ENCODE assay signal across 21 cellular contexts in the genomic region with DNA sequence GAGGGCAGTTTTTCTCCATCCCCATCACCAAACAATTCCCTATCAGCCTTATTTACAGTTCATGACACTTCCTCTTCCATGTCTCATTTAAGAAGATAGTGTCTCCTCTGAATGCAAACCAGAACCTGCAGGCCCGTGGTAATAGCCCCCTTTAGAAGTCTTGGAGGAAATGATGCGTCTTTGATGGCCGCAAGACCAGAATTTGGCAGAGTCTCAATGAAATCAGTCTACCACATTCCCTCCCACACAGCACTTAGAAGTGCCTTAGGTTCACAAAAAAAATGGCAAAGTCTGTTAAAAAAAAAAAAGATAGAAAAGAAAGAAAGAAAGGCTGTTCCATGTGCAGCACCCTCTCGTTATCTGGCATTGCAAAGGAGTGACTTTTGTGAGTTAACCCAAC. TPM values are rescaled to one million over a fixed set of nuclear protein-coding genes. Genes with fewer than 3 reads are reported as not detected.
A peak's percentile ranks its signal among the peaks of the same experiment; 100 is the strongest.
DNase-seq lines count a peak whose midpoint lies in the region; ATAC-seq and TF ChIP-seq lines count a peak whose summit lies in the region.
"Had no signal": no experiment of that assay in that cellular context is flagged by ENCODE, and none has a peak within 500 bp of the region (broad histone marks: within the 10 kb centered on the region; RNA-seq: fewer than 3 reads in every experiment).

No MANE protein-coding gene starts in this region.

- no peak for ATAC-seq in HG02763 (IDR thresholded peaks at IDR 0.05; ENCODE audit: unreplicated experiment)

- H3K36me3 Mint-ChIP-seq in nephron (ENCODE audit: low read depth) = no peaks in the 10 kb centered on the region
- no peaks in the 10 kb centered on the region for H3K36me3 Mint-ChIP-seq in MCF 10A (ENCODE audit: insufficient read depth, unreplicated experiment)
- H3K36me3 Mint-ChIP-seq: CD4-positive, CD25-positive, alpha-beta regulatory T cell had no signal

- H3K9me3 Mint-ChIP-seq in nephron (peaks cover 3% of the 10 kb centered on the region), MCF 10A (ENCODE audit: unreplicated experiment) (no peaks in the 10 kb centered on the region)

- H3K27me3 Mint-ChIP-seq in nephron (ENCODE audit: low read depth) (peaks cover 53% of the 10 kb centered on the region), MCF 10A (ENCODE audit: insufficient read depth, unreplicated experiment) (no peaks in the 10 kb centered on the region)

- TF ChIP-seq CTCF in nephron (IDR thresholded peaks at IDR 0.05; ENCODE audit: unreplicated experiment in 3 of 3) (no peak), MCF 10A (IDR thresholded peaks at IDR 0.05; ENCODE audit: unreplicated experiment) (no peak)

- POLR2A ChIA-PET in MCF 10A (lab: Yijun Ruan, JAX) = interaction anchor here (0.7 kb wide), 2 partner anchors 35 to 812 kb away, joined by 3 to 4 read pairs; no protein-coding TSS in a partner anchor

- CTCF ChIA-PET in MCF 10A (lab: Yijun Ruan, JAX) = no interaction called here

- no TSS peak for BruUV-seq in MCF 10A (replicated peaks; lab: Mats Ljungman, UMichigan)

- peak overlapping the region in 2 of 3 experiments; percentile 40 to 44 for H3K4me3 Mint-ChIP-seq in nephron
- H3K4me3 Mint-ChIP-seq in MCF 10A (ENCODE audit: unreplicated experiment) = no peak overlapping the region
- H3K4me3 Mint-ChIP-seq: CD4-positive, CD25-positive, alpha-beta regulatory T cell had no signal

- intact Hi-C loops in MCF 10A (cut with micrococcal nuclease) = no loop called here

- peaks cover 27% of the 10 kb centered on the region for H3K4me1 Mint-ChIP-seq in nephron
- peaks cover 5% of the 10 kb centered on the region for H3K4me1 Mint-ChIP-seq in MCF 10A (ENCODE audit: insufficient read depth, unreplicated experiment)

- H3K27ac Mint-ChIP-seq in nephron = no peak overlapping the region
- no peak overlapping the region for H3K27ac Mint-ChIP-seq in MCF 10A (ENCODE audit: low read depth, unreplicated experiment)
- H3K27ac Mint-ChIP-seq: CD4-positive, CD25-positive, alpha-beta regulatory T cell had no signal

- DNase-seq in HT1080 (ENCODE audit: low read depth) (peak; percentile 11), RPMI7951 (ENCODE audit: low read depth) (peak; percentile 7), amniotic epithelial cell (ENCODE audit: low read depth) (peak; percentile 72), HPDE6-E6E7 (ENCODE audit: extremely low spot score) (no peak), MCF 10A (ENCODE audit: unreplicated experiment) (no peak)
- DNase-seq: BE2C; Calu3; CD4-positive, CD25-positive, alpha-beta regulatory T cell; GF-D8; HCEC 1CT; MM.1S; NCI-H1092 treated with DMSO at 0.1 percent for 48 hours; NCI-H146; NCI-H2029 treated with DMSO at 0.1 percent for 48 hours; NCI-H2171; NCI-H446 treated with DMSO at 0.1 percent for 48 hours; NK-92 treated with Interleukin-12 subunit alpha and Interleukin-12 subunit beta, amount 100 ng/mL, for 24 hours; SIG-M5 had no signal

RNA-seq across cellular contexts. Expression of a gene that starts 2.1 kb away (rescaled TPM):
- total RNA-seq in HT1080 (2014; rRNA removed; shearing (Covaris generic)) = 0.17 and 0.58 TPM in 2 replicates
- polyA plus RNA-seq in HT1080 (2015; cell fraction: cytosol; rRNA removed) = 0.07 and 0.08 TPM in 2 replicates
- 0.23 and 0.49 TPM in 2 replicates for polyA plus RNA-seq in HT1080 (2015; cell fraction: nucleus; rRNA removed)
- under 0.01 and 0.10 TPM in 2 replicates for total RNA-seq in RPMI7951 (2014; rRNA removed; shearing (Covaris generic))
- total RNA-seq in MCF 10A (2022) = 0.34 and 0.37 TPM in 2 replicates
- total RNA-seq: CD4-positive, CD25-positive, alpha-beta regulatory T cell; OCI-LY7 had no signal
- polyA plus RNA-seq: CD4-positive, CD25-positive, alpha-beta regulatory T cell had no signal

Comparison
In these comparisons a context has a peak if more than half of its experiments do, and no peak if none do; other contexts are left out.
1. DNase-seq: peak in HT1080 (single experiment), RPMI7951 (single experiment) and amniotic epithelial cell (single experiment); none in HPDE6-E6E7 (single experiment) and MCF 10A (single experiment).